9 cellular contexts compared by ENCODE assay signal in genomic region chr7:144293794-144294501, GRCh38. TPM values are rescaled to one million over a fixed set of nuclear protein-coding genes. Genes with fewer than 3 reads are reported as not detected.
DNase-seq lines count a peak whose midpoint lies in the region; ATAC-seq and TF ChIP-seq lines count a peak whose summit lies in the region.
"Not testable (repeated sequence)": the region's sequence is repeated elsewhere in the genome, so short reads cannot be mapped to it uniquely, and the experiment has no call there.
"Had no signal": no experiment of that assay in that cellular context is flagged by ENCODE, and none has a peak within 500 bp of the region (broad histone marks: within the 10 kb centered on the region; RNA-seq: fewer than 3 reads in every experiment).

No MANE protein-coding gene starts in this region.

- intact Hi-C loops in heart left ventricle (cut with DNase I); sciatic nerve (cut with DNase I): not testable (repeated sequence)

- not testable (repeated sequence) for H3K36me3 ChIP-seq in heart left ventricle

- DNase-seq in activated T-cell treated with anti-CD3 and anti-CD28 coated beads, Interleukin-2, amount 50 U/mL, for 72 hours; heart left ventricle; sciatic nerve (ENCODE audit: low spot score): not testable (repeated sequence)

- H3K4me3 ChIP-seq in heart left ventricle, result not testable (repeated sequence)

- not testable (repeated sequence) for H3K36me3 Mint-ChIP-seq in activated T-cell treated with anti-CD3 and anti-CD28 coated beads, Interleukin-2, amount 50 U/mL, for 72 hours (ENCODE audit: insufficient read depth in 2 of 2)

- not testable (repeated sequence) for H3K4me1 ChIP-seq in heart left ventricle

- TF ChIP-seq POLR2A in heart left ventricle (IDR thresholded peaks at IDR 0.05), result not testable (repeated sequence)

- not testable (repeated sequence) for H3K27ac Mint-ChIP-seq in activated T-cell treated with anti-CD3 and anti-CD28 coated beads, Interleukin-2, amount 50 U/mL, for 72 hours

- H3K4me1 Mint-ChIP-seq in activated T-cell treated with anti-CD3 and anti-CD28 coated beads, Interleukin-2, amount 50 U/mL, for 72 hours (ENCODE audit: low read depth), result not testable (repeated sequence)

- not testable (repeated sequence) for H3K9me3 Mint-ChIP-seq in activated T-cell treated with anti-CD3 and anti-CD28 coated beads, Interleukin-2, amount 50 U/mL, for 72 hours

- ATAC-seq in GM18498 (IDR thresholded peaks at IDR 0.05; ENCODE audit: unreplicated experiment) (peak; percentile 83), GM19372 (IDR thresholded peaks at IDR 0.05; ENCODE audit: low read depth, unreplicated experiment) (peak; percentile 76), GM21786 (IDR thresholded peaks at IDR 0.05; ENCODE audit: unreplicated experiment) (peak; percentile 62), HG03039 (IDR thresholded peaks at IDR 0.05; ENCODE audit: unreplicated experiment) (peak; percentile 75), HG03520 (IDR thresholded peaks at IDR 0.05; ENCODE audit: unreplicated experiment) (peak; percentile 73), heart left ventricle (peak; percentile 51 to 92 (median 85)), sciatic nerve (peak; percentile 87)
- ATAC-seq in activated T-cell treated with anti-CD3 and anti-CD28 coated beads, Interleukin-2, amount 50 U/mL, for 72 hours (replicated peaks in 1 of 2), result peak; percentile 83 to 86

- not testable (repeated sequence) for H3K27me3 Mint-ChIP-seq in activated T-cell treated with anti-CD3 and anti-CD28 coated beads, Interleukin-2, amount 50 U/mL, for 72 hours (ENCODE audit: low read depth)

- not testable (repeated sequence) for H3K4me3 Mint-ChIP-seq in activated T-cell treated with anti-CD3 and anti-CD28 coated beads, Interleukin-2, amount 50 U/mL, for 72 hours

- TF ChIP-seq CTCF in heart left ventricle (IDR thresholded peaks at IDR 0.05), result not testable (repeated sequence)

- no CpG with 5 or more reads among the region's 60 CpGs for WGBS in heart left ventricle, 4 donors

- H3K9me3 ChIP-seq in heart left ventricle, result not testable (repeated sequence)

- not testable (repeated sequence) for H3K27me3 ChIP-seq in heart left ventricle

- not testable (repeated sequence) for H3K27ac ChIP-seq in heart left ventricle

RNA-seq across cellular contexts. Expression of gene OR2A1, which starts 18.3 kb away (rescaled TPM):
- not detected for total RNA-seq in activated T-cell treated with anti-CD3 and anti-CD28 coated beads, Interleukin-2, amount 50 U/mL, for 72 hours
- total RNA-seq in heart left ventricle (under 1 TPM in 2 of 9 donors, not detected in 7; 0.12 to 0.25 TPM), sciatic nerve (0.22 TPM)
- polyA plus RNA-seq in heart left ventricle, result under 1 TPM; 0.04 to 0.11 TPM
- total RNA-seq: SJSA1 had no signal

RNA-seq across cellular contexts. Expression of gene CTAGE8, which starts 24.9 kb away (rescaled TPM):
- 1 to 10 TPM in 1 of 2 donors, not detected in 1; 1.5 TPM for total RNA-seq in activated T-cell treated with anti-CD3 and anti-CD28 coated beads, Interleukin-2, amount 50 U/mL, for 72 hours
- total RNA-seq in heart left ventricle (under 1 TPM in 2 of 9 donors, not detected in 7; 0.13 to 0.51 TPM), sciatic nerve (1.2 TPM)
- polyA plus RNA-seq in heart left ventricle, result under 1 TPM in 1 of 2 donors, not detected in 1; 0.07 TPM
- total RNA-seq: SJSA1 had no signal

RNA-seq across cellular contexts. Expression of gene OR2A7, which starts 29.4 kb away (rescaled TPM):
- total RNA-seq in activated T-cell treated with anti-CD3 and anti-CD28 coated beads, Interleukin-2, amount 50 U/mL, for 72 hours, result 1 to 10 TPM; 2.0 to 5.4 TPM
- total RNA-seq in heart left ventricle (1 to 10 TPM in 1 of 9 donors, under 1 TPM in 7, not detected in 1; 0.23 to 4.4 (median 0.48) TPM), sciatic nerve (3.7 TPM)
- polyA plus RNA-seq in heart left ventricle, result under 1 TPM; 0.19 TPM
- total RNA-seq: SJSA1 had no signal

RNA-seq across cellular contexts. Expression of gene OR2A42, which starts 54.5 kb away (rescaled TPM):
- not detected for total RNA-seq in activated T-cell treated with anti-CD3 and anti-CD28 coated beads, Interleukin-2, amount 50 U/mL, for 72 hours
- total RNA-seq in heart left ventricle (not detected), sciatic nerve (0.27 TPM)
- not detected for polyA plus RNA-seq in heart left ventricle
- total RNA-seq: SJSA1 had no signal
